Comparison of ENCODE assay signal across 6 cellular contexts in the genomic region with DNA sequence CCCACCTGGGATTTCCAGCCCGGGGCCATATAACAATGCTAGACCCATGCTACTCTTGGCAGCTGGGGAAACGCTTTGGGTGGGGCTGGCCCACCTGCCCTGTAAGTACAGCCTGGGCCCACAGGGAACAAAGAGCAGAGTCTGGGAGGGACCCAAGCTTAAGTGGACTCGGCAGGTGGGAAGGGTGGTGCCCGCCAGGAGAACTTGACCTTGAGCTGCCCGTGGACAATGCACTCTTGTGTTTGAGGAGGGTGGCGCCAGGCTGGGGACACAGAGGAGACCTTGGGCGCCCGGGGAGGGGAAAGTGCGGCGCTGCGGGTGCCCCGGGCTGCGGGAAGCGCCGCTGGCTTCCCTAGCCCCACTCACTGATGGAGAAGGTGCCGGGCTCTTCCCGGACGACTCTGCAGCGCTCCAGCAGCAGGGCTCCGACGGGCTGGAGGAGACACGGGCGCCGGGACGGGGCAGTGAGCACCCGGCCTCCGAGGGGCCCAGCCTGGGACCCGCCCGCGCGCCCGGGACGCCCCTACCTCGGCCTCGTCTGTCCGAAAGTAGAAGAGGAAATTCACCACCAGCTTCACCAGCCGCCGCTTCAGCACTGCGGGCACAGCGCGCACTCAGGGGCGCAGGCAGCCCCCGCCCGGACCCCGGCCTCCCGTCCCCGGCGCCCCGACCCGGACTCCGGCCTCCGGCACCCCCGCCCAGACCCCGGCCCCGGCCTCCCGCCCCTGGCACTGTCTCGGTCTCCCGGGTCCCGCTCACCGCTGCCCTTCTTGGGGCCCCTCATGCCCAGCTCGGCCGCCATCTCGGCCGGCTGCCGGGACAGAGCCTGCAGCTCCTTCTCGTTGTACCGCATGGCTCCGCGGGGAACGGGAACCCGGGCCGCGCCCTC. TPM values are rescaled to one million over a fixed set of nuclear protein-coding genes. Genes with fewer than 3 reads are reported as not detected.
A peak's percentile ranks its signal among the peaks of the same experiment; 100 is the strongest.
DNase-seq lines count a peak whose midpoint lies in the region; ATAC-seq and TF ChIP-seq lines count a peak whose summit lies in the region.

No MANE protein-coding gene starts in this region.

- peak overlapping the region; percentile 93 to 99 (median 98) for H3K27ac ChIP-seq in tibial nerve

- H3K27me3 ChIP-seq in tibial nerve, result no peaks in the 10 kb centered on the region

- peak overlapping the region; percentile 85 for H3K4me3 ChIP-seq in GM08714 (ENCODE audit: low read length)
- H3K4me3 ChIP-seq in tibial nerve, result peak overlapping the region; percentile 72 to 95 (median 92)

- H3K36me3 ChIP-seq in tibial nerve, result peaks cover 0 to 34% (median 0%) of the 10 kb centered on the region in 3 donors

- no peak for TF ChIP-seq EP300 in tibial nerve (IDR thresholded peaks at IDR 0.05)

- TF ChIP-seq POLR2A in tibial nerve (IDR thresholded peaks at IDR 0.05), result no peak

- ATAC-seq in HG02840 (IDR thresholded peaks at IDR 0.05; ENCODE audit: low FRiP score, unreplicated experiment), result peak; percentile 7
- peak; percentile 19 for ATAC-seq in left ventricle myocardium superior

- peak; percentile 69 to 75 for DNase-seq in SHP77 (lab: John Stamatoyannopoulos, UW)
- DNase-seq in left ventricle myocardium superior, result peak; percentile 65
- no peak for DNase-seq in tibial nerve (ENCODE audit: low spot score in 2 of 2)
- DNase-seq in glomerular visceral epithelial cell (ENCODE audit: extremely low spot score), result no peak

- H3K9me3 ChIP-seq in tibial nerve, result no peaks in the 10 kb centered on the region

- WGBS in tibial nerve, 2 donors, result 0% methylated on average over 35 to 44 of the region's 73 CpGs

- peaks cover 0 to 81% (median 50%) of the 10 kb centered on the region in 4 donors for H3K4me1 ChIP-seq in tibial nerve

- intact Hi-C loops in left ventricle myocardium superior (cut with micrococcal nuclease), result no loop called here

- no peak for TF ChIP-seq CTCF in tibial nerve (IDR thresholded peaks at IDR 0.05)

RNA-seq across cellular contexts. Expression of a gene that starts 0.5 kb away (rescaled TPM):
- 60.7 TPM for total RNA-seq in left ventricle myocardium superior
- 10 to 100 TPM; 37.3 to 67.5 (median 51.2) TPM for total RNA-seq in tibial nerve

RNA-seq across cellular contexts. Expression of a gene that starts 1.0 kb away (rescaled TPM):
- total RNA-seq in left ventricle myocardium superior, result 31.4 TPM
- 10 to 100 TPM; 21.4 to 84.0 (median 51.8) TPM for total RNA-seq in tibial nerve

RNA-seq across cellular contexts. Expression of a gene that starts 13.5 kb away (rescaled TPM):
- total RNA-seq in left ventricle myocardium superior, result 1.6 TPM
- 1 to 10 TPM in 2 of 4 donors, under 1 TPM in 1, not detected in 1; 0.59 to 5.4 (median 2.1) TPM for total RNA-seq in tibial nerve

RNA-seq across cellular contexts. Expression of a gene that starts 20.6 kb away (rescaled TPM):
- total RNA-seq in left ventricle myocardium superior, result not detected
- not detected for total RNA-seq in tibial nerve

RNA-seq across cellular contexts. Expression of a gene that starts 46.3 kb away (rescaled TPM):
- 0.87 TPM for total RNA-seq in left ventricle myocardium superior
- 1 to 10 TPM in 2 of 4 donors, under 1 TPM in 2; 0.42 to 4.2 (median 2.2) TPM for total RNA-seq in tibial nerve

Comparison
In these comparisons a context has a peak if more than half of its experiments do, and no peak if none do; other contexts are left out.
1. DNase-seq: peak in SHP77 (2 of 2) and left ventricle myocardium superior (single experiment); none in tibial nerve (0 of 2) and glomerular visceral epithelial cell (single experiment).